In genomic region chr2:25557179-25558036, GRCh38 we compare ENCODE assay signal across 10 cellular contexts.
A peak's percentile ranks its signal among the peaks of the same experiment; 100 is the strongest.
DNase-seq lines count a peak whose midpoint lies in the region; ATAC-seq, FAIRE-seq and TF ChIP-seq lines count a peak whose summit lies in the region.
"Had no signal": no experiment of that assay in that cellular context is flagged by ENCODE, and none has a peak within 500 bp of the region (broad histone marks: within the 10 kb centered on the region; RNA-seq: fewer than 3 reads in every experiment).

No MANE protein-coding gene starts in this region.

- H3F3A ChIP-seq in PC-9 (ENCODE audit: insufficient read depth, low read depth), result no peaks in the 10 kb centered on the region

- peaks cover 41% of the 10 kb centered on the region for H3K4me1 Mint-ChIP-seq in CD4-positive, alpha-beta T cell (ENCODE audit: low read depth)

- SMC1A ChIA-PET in GM12878 (lab: Charles Lee; ENCODE audit: uncharacterized antibody, unreplicated experiment), result interaction anchor here (0.6 to 2.9 kb wide), 18 partner anchors 9 to 284 kb away, joined by 3 to 30 read pairs (median 4); no protein-coding TSS in a partner anchor

- no peaks in the 10 kb centered on the region for H3K27me3 ChIP-seq in CD4-positive, alpha-beta T cell (ENCODE audit: control insufficient read depth, insufficient read depth, low read length)
- no peaks in the 10 kb centered on the region for H3K27me3 ChIP-seq in GM12878 (replicated peaks in 1 of 2; ENCODE audit: control insufficient read depth in 2 of 2, insufficient read depth in 2 of 2, low read length in 1 of 2)
- H3K27me3 ChIP-seq in uterus, result no peaks in the 10 kb centered on the region
- H3K27me3 ChIP-seq in PC-9 (ENCODE audit: insufficient read depth, low read depth), result no peaks in the 10 kb centered on the region

- peak in 1 of 2 experiments; percentile 67; a peak in 2 of 4 replicates for TF ChIP-seq EP300 in GM12878 (IDR thresholded peaks at IDR 0.05; ENCODE audit: borderline replicate concordance in 1 of 2, control insufficient read depth in 1 of 2, low read depth in 2 of 2, low read length in 2 of 2)

- no peaks in the 10 kb centered on the region; the same call in 1 of the 2 replicates for H3K9me2 ChIP-seq in PC-9 (ENCODE audit: insufficient read depth)

- H3K27me3 Mint-ChIP-seq in CD4-positive, alpha-beta T cell, result no peaks in the 10 kb centered on the region

- H3K9ac ChIP-seq in GM12878 (ENCODE audit: control insufficient read depth, insufficient read depth, low read length), result peak overlapping the region; percentile 2

- BruUV-seq in GM12878 (replicated peaks; lab: Mats Ljungman, UMichigan) (no TSS peak), PC-9 (replicated peaks; lab: Mats Ljungman, UMichigan) (no TSS peak)

- CTCF ChIA-PET in CD4-positive, alpha-beta T cell (lab: Charles Lee), result no interaction called here
- CTCF ChIA-PET in GM12878 (lab: Yijun Ruan, JAX) (interaction anchor here (0.8 to 2.5 kb wide), 11 partner anchors 9 to 330 kb away, joined by 3 to 24 read pairs (median 5); no protein-coding TSS in a partner anchor), PC-9 (lab: Charles Lee) (no interaction called here)

- H3K4me2 ChIP-seq in GM12878 (ENCODE audit: control insufficient read depth, insufficient read depth), result peak overlapping the region; percentile 69
- no peak overlapping the region for H3K4me2 ChIP-seq in PC-9

- POLR2A ChIA-PET in CD4-positive, alpha-beta T cell (lab: Charles Lee), result no interaction called here
- POLR2A ChIA-PET in GM12878 (lab: Charles Lee), result interaction anchor here (0.6 to 2.0 kb wide), 6 partner anchors 9 to 278 kb away, joined by 3 to 8 read pairs (median 6); no protein-coding TSS in a partner anchor
- POLR2A ChIA-PET in PC-9 (lab: Charles Lee; ENCODE audit: unreplicated experiment), result interaction anchor here (0.6 kb wide), 2 partner anchors 161 to 195 kb away, joined by 3 to 5 read pairs; no protein-coding TSS in a partner anchor

- no peak for TF ChIP-seq CTCF in CD4-positive, alpha-beta T cell (IDR thresholded peaks at IDR 0.05)
- TF ChIP-seq CTCF in GM12878 (IDR thresholded peaks at IDR 0.05 in 2 of 3, conservative IDR thresholded peaks at IDR 0.05 in 1 of 3; ENCODE audit: control insufficient read depth in 2 of 3, extremely low read depth in 1 of 3, insufficient read depth in 1 of 3, low read depth in 3 of 3, low read length in 3 of 3) (no peak), uterus (IDR thresholded peaks at IDR 0.05) (no peak), PC-9 (conservative IDR thresholded peaks at IDR 0.05) (no peak)

- H3K27ac ChIP-seq in CD4-positive, alpha-beta T cell (ENCODE audit: low read depth, low read length), result no peak overlapping the region
- H3K27ac ChIP-seq in GM12878 (ENCODE audit: control insufficient read depth, insufficient read depth), result peak overlapping the region; percentile 81
- H3K27ac ChIP-seq in uterus, result no peak overlapping the region
- H3K27ac ChIP-seq in PC-9, result no peak overlapping the region

- no peak for TF ChIP-seq RAD21 in GM12878 (IDR thresholded peaks at IDR 0.05; ENCODE audit: insufficient read depth, low read depth, low read length)

- WGBS in GM12878 (ENCODE audit: insufficient coverage, insufficient replicate concordance, low lambda C conversion rate, missing lambda C conversion rate), result 45% methylated on average over 6 of the region's 6 CpGs

- H3K4me1 ChIP-seq in GM12878 (ENCODE audit: control insufficient read depth, insufficient read depth, low read length), result peaks cover 37% of the 10 kb centered on the region
- H3K4me1 ChIP-seq in uterus, result no peaks in the 10 kb centered on the region
- no peaks in the 10 kb centered on the region for H3K4me1 ChIP-seq in PC-9 (replicated peaks; ENCODE audit: insufficient read depth)

- peak overlapping the region; percentile 20; the same call in 1 of the 2 replicates for H3K4me3 ChIP-seq in GM12878
- H3K4me3 ChIP-seq in uterus, result no peak overlapping the region
- no peak overlapping the region for H3K4me3 ChIP-seq in PC-9

- no peak for FAIRE-seq in GM12878 (lab: Jason Lieb, UNC)

- peak overlapping the region; percentile 29 for H2AFZ ChIP-seq in GM12878 (ENCODE audit: control insufficient read depth, low read depth, low read length)
- H2AFZ ChIP-seq in PC-9, result no peak overlapping the region

- H4K20me1 ChIP-seq in GM12878 (ENCODE audit: control insufficient read depth, insufficient read depth) (no peaks in the 10 kb centered on the region), PC-9 (ENCODE audit: insufficient read depth) (no peaks in the 10 kb centered on the region)

- intact Hi-C loops in CD4-positive, alpha-beta T cell (cut with DNase I, micrococcal nuclease), result no loop called here
- intact Hi-C loops in GM12878 (cut with micrococcal nuclease; ENCODE audit: unreplicated experiment) (loop anchor here (5.0 kb wide), 1 partner anchor 35 kb away; no protein-coding TSS in a partner anchor), uterus (cut with DNase I; ENCODE audit: low total_unique reads) (no loop called here), PC-9 (cut with micrococcal nuclease; ENCODE audit: unreplicated experiment) (no loop called here)

- RAD21 ChIA-PET in GM12878 (lab: Charles Lee; ENCODE audit: unreplicated experiment), result interaction anchor here (0.6 to 3.2 kb wide), 18 partner anchors 9 to 391 kb away, joined by 3 to 26 read pairs (median 4); no protein-coding TSS in a partner anchor

- H3K79me2 ChIP-seq in GM12878 (ENCODE audit: control insufficient read depth, insufficient read depth, low read length) (no peaks in the 10 kb centered on the region), PC-9 (ENCODE audit: low read depth) (no peaks in the 10 kb centered on the region)

- H3K36me3 Mint-ChIP-seq in CD4-positive, alpha-beta T cell (ENCODE audit: low read depth), result peaks cover 1% of the 10 kb centered on the region

- no peaks in the 10 kb centered on the region for H3K9me3 ChIP-seq in CD4-positive, alpha-beta T cell (ENCODE audit: control insufficient read depth, low read length)
- H3K9me3 ChIP-seq in GM12878 (replicated peaks; ENCODE audit: control insufficient read depth, insufficient read depth, low read length) (no peaks in the 10 kb centered on the region), uterus (no peaks in the 10 kb centered on the region), PC-9 (ENCODE audit: insufficient read depth, low read depth) (no peaks in the 10 kb centered on the region)

- H3K4me3 Mint-ChIP-seq in CD4-positive, alpha-beta T cell, result no peak overlapping the region

- in situ Hi-C loops in GM12878 (cut with MboI), result no loop called here

- no peak for ATAC-seq in CD4-positive, alpha-beta T cell (ENCODE audit: poor library complexity)
- peak; percentile 16 for ATAC-seq in GM18858 (IDR thresholded peaks at IDR 0.05; ENCODE audit: unreplicated experiment)
- ATAC-seq in HG03575 (IDR thresholded peaks at IDR 0.05; ENCODE audit: extremely low read depth, insufficient number of reproducible peaks, low FRiP score, unreplicated experiment), result peak; percentile 23
- ATAC-seq in GM12878, result peak; percentile 78
- ATAC-seq: HCT116 had no signal

- peak overlapping the region; percentile 3 for H3K27ac Mint-ChIP-seq in CD4-positive, alpha-beta T cell

- TF ChIP-seq POLR2A in GM12878 (IDR thresholded peaks at IDR 0.05; ENCODE audit: low read depth, low read length), result no peak
- TF ChIP-seq POLR2A in uterus (IDR thresholded peaks at IDR 0.05), result no peak

- no peaks in the 10 kb centered on the region for H3K9me3 Mint-ChIP-seq in CD4-positive, alpha-beta T cell

- DNase-seq in CD4-positive, alpha-beta T cell, result no peak
- peak; percentile 34 for DNase-seq in GM12878 (ENCODE audit: low read depth, low spot score)
- DNase-seq in DMS114 treated with DMSO at 0.1 percent for 48 hours (lab: John Stamatoyannopoulos, UW; ENCODE audit: unreplicated experiment), result no peak
- DNase-seq in NCI-H526 (lab: John Stamatoyannopoulos, UW), result no peak
- DNase-seq in uterus, result no peak
- DNase-seq in PC-9, result no peak
- DNase-seq: kidney glomerular epithelial cell had no signal

- no peaks in the 10 kb centered on the region for H3K36me3 ChIP-seq in GM12878 (ENCODE audit: control insufficient read depth in 2 of 2, insufficient read depth in 2 of 2, low read length in 1 of 2)
- no peaks in the 10 kb centered on the region for H3K36me3 ChIP-seq in uterus
- H3K36me3 ChIP-seq in PC-9 (ENCODE audit: low read depth), result no peaks in the 10 kb centered on the region

TF ChIP-seq in GM12878, 131 proteins besides CTCF, POLR2A, EP300 and RAD21 (continues in another document):
- TF ChIP-seq PML (IDR thresholded peaks at IDR 0.05; ENCODE audit: low read length) (no peak), FOXM1 (IDR thresholded peaks at IDR 0.05; ENCODE audit: low read depth, low read length) (peak; percentile 51; the same call in 1 of the 2 replicates), RAD51 (IDR thresholded peaks at IDR 0.05) (no peak), GABPA (IDR thresholded peaks at IDR 0.05; ENCODE audit: low read depth) (0 out of 2 replicates have a peak, but pooled peaks have one; percentile 16), ATF7 (IDR thresholded peaks at IDR 0.05; ENCODE audit: low read depth) (peak; percentile 95), JUNB (IDR thresholded peaks at IDR 0.05) (peak; percentile 44), RUNX3 (IDR thresholded peaks at IDR 0.05; ENCODE audit: low read length) (peak; percentile 75), IRF4 (IDR thresholded peaks at IDR 0.05; ENCODE audit: low read depth, low read length) (0 out of 2 replicates have a peak, but pooled peaks have one; percentile 11), IKZF1 (conservative IDR thresholded peaks at IDR 0.05) (peak; percentile 63), NFXL1 (IDR thresholded peaks at IDR 0.05; ENCODE audit: borderline replicate concordance) (no peak)
- TF ChIP-seq, protein P1, sequence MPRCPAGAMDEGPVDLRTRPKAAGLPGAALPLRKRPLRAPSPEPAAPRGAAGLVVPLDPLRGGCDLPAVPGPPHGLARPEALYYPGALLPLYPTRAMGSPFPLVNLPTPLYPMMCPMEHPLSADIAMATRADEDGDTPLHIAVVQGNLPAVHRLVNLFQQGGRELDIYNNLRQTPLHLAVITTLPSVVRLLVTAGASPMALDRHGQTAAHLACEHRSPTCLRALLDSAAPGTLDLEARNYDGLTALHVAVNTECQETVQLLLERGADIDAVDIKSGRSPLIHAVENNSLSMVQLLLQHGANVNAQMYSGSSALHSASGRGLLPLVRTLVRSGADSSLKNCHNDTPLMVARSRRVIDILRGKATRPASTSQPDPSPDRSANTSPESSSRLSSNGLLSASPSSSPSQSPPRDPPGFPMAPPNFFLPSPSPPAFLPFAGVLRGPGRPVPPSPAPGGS (IDR thresholded peaks at IDR 0.05; ENCODE audit: borderline replicate concordance, insufficient read depth, low read depth, low read length, poor library complexity, severe bottlenecking), result peak; percentile 9
